In genomic region chr2:28610583-28611201, GRCh38 we compare ENCODE assay signal across 8 cellular contexts.
A peak's percentile ranks its signal among the peaks of the same experiment; 100 is the strongest.
DNase-seq lines count a peak whose midpoint lies in the region; ATAC-seq and TF ChIP-seq lines count a peak whose summit lies in the region.

No MANE protein-coding gene starts in this region.

- no peak overlapping the region for H3K4me3 Mint-ChIP-seq in activated CD8-positive, alpha-beta T cell treated with anti-CD3 and anti-CD28 coated beads for 36 hours
- H3K4me3 Mint-ChIP-seq in activated CD8-positive, alpha-beta T cell treated with anti-CD3 and anti-CD28 coated beads, Interleukin-2, amount 10 ng/mL, durations not matched to agents 7 days and 5 days: no peak overlapping the region

- 51 to 71% (median 68%) methylated on average over 8 of the region's 8 CpGs for WGBS in stomach, 5 donors

- H3K27ac Mint-ChIP-seq in activated CD8-positive, alpha-beta T cell treated with anti-CD3 and anti-CD28 coated beads for 36 hours: no peak overlapping the region
- no peak overlapping the region for H3K27ac Mint-ChIP-seq in activated CD8-positive, alpha-beta T cell treated with anti-CD3 and anti-CD28 coated beads, Interleukin-2, amount 10 ng/mL, durations not matched to agents 7 days and 5 days

- no peaks in the 10 kb centered on the region for H3K9me3 ChIP-seq in stomach

- TF ChIP-seq EP300 in stomach (IDR thresholded peaks at IDR 0.05): no peak

- peak; percentile 62 for ATAC-seq in activated CD8-positive, alpha-beta T cell treated with anti-CD3 and anti-CD28 coated beads for 36 hours
- ATAC-seq in activated CD8-positive, alpha-beta T cell treated with anti-CD3 and anti-CD28 coated beads, Interleukin-2, amount 10 ng/mL, durations not matched to agents 7 days and 5 days: no peak
- no peak for ATAC-seq in HG02763 (IDR thresholded peaks at IDR 0.05; ENCODE audit: unreplicated experiment)

- no peaks in the 10 kb centered on the region for H3K36me3 ChIP-seq in stomach

- intact Hi-C loops in activated CD8-positive, alpha-beta T cell treated with anti-CD3 and anti-CD28 coated beads for 36 hours (cut with micrococcal nuclease): loop anchor here (5.0 kb wide), 1 partner anchor 142 kb away; the partner anchor contains the start of gene PPP1CB
- intact Hi-C loops in stomach (cut with DNase I; ENCODE audit: low total_unique reads): no loop called here

- no peaks in the 10 kb centered on the region for H3K27me3 ChIP-seq in stomach

- CTCF ChIA-PET in activated CD8-positive, alpha-beta T cell treated with anti-CD3 and anti-CD28 coated beads for 36 hours (lab: Charles Lee): interaction anchor here (0.8 to 15.8 kb wide), 2 partner anchors 14 to 15 kb away, joined by 3 to 122 read pairs; no protein-coding TSS in a partner anchor
- CTCF ChIA-PET in activated CD8-positive, alpha-beta T cell treated with anti-CD3 and anti-CD28 coated beads, Interleukin-2, amount 10 ng/mL, durations not matched to agents 7 days and 5 days (lab: Charles Lee): interaction anchor here (1.2 to 16.5 kb wide), 3 partner anchors 12 to 44 kb away, joined by 4 to 211 read pairs (median 31); no protein-coding TSS in a partner anchor

- no peaks in the 10 kb centered on the region for H3K9me3 Mint-ChIP-seq in activated CD8-positive, alpha-beta T cell treated with anti-CD3 and anti-CD28 coated beads for 36 hours
- no peaks in the 10 kb centered on the region for H3K9me3 Mint-ChIP-seq in activated CD8-positive, alpha-beta T cell treated with anti-CD3 and anti-CD28 coated beads, Interleukin-2, amount 10 ng/mL, durations not matched to agents 7 days and 5 days (ENCODE audit: insufficient read depth)

- H3K36me3 Mint-ChIP-seq in activated CD8-positive, alpha-beta T cell treated with anti-CD3 and anti-CD28 coated beads for 36 hours (ENCODE audit: low read depth): no peaks in the 10 kb centered on the region
- peaks cover 5% of the 10 kb centered on the region for H3K36me3 Mint-ChIP-seq in activated CD8-positive, alpha-beta T cell treated with anti-CD3 and anti-CD28 coated beads, Interleukin-2, amount 10 ng/mL, durations not matched to agents 7 days and 5 days (ENCODE audit: low read depth)

- H3K4me1 Mint-ChIP-seq in activated CD8-positive, alpha-beta T cell treated with anti-CD3 and anti-CD28 coated beads for 36 hours (ENCODE audit: low read depth): peaks cover 24% of the 10 kb centered on the region
- H3K4me1 Mint-ChIP-seq in activated CD8-positive, alpha-beta T cell treated with anti-CD3 and anti-CD28 coated beads, Interleukin-2, amount 10 ng/mL, durations not matched to agents 7 days and 5 days (ENCODE audit: low read depth): peaks cover 28% of the 10 kb centered on the region

- peak; percentile 77 for DNase-seq in activated CD8-positive, alpha-beta T cell treated with anti-CD3 and anti-CD28 coated beads for 36 hours
- no peak for DNase-seq in activated CD8-positive, alpha-beta T cell treated with anti-CD3 and anti-CD28 coated beads, Interleukin-2, amount 10 ng/mL, durations not matched to agents 7 days and 5 days
- DNase-seq in activated CD4-positive, CD25-positive, alpha-beta regulatory T cell treated with anti-CD3 and anti-CD28 coated beads, Interleukin-2, amount 50 U/mL, for 72 hours: peak; percentile 41
- peak; percentile 86 for DNase-seq in hepatic stellate cell (ENCODE audit: low spot score)
- DNase-seq in stomach: peak; percentile 56
- DNase-seq in GM10266 (ENCODE audit: extremely low spot score): no peak
- DNase-seq in NCI-H748 (lab: John Stamatoyannopoulos, UW; ENCODE audit: unreplicated experiment): no peak

- TF ChIP-seq CTCF in activated CD8-positive, alpha-beta T cell treated with anti-CD3 and anti-CD28 coated beads for 36 hours (IDR thresholded peaks at IDR 0.05): no peak
- TF ChIP-seq CTCF in stomach (IDR thresholded peaks at IDR 0.05) (no peak), GM10266 (IDR thresholded peaks at IDR 0.05; ENCODE audit: control insufficient read depth, insufficient read depth, low read depth, missing control alignments) (no peak)

- no peak for TF ChIP-seq POLR2A in stomach (IDR thresholded peaks at IDR 0.05)

- no peak overlapping the region for H3K4me3 ChIP-seq in stomach

- peak overlapping the region in 1 of 5 donors; percentile 25 for H3K27ac ChIP-seq in stomach

- no peaks in the 10 kb centered on the region for H3K27me3 Mint-ChIP-seq in activated CD8-positive, alpha-beta T cell treated with anti-CD3 and anti-CD28 coated beads for 36 hours
- H3K27me3 Mint-ChIP-seq in activated CD8-positive, alpha-beta T cell treated with anti-CD3 and anti-CD28 coated beads, Interleukin-2, amount 10 ng/mL, durations not matched to agents 7 days and 5 days (ENCODE audit: low read depth): no peaks in the 10 kb centered on the region

- peaks cover 0 to 39% (median 18%) of the 10 kb centered on the region in 4 donors for H3K4me1 ChIP-seq in stomach

- POLR2A ChIA-PET in activated CD8-positive, alpha-beta T cell treated with anti-CD3 and anti-CD28 coated beads for 36 hours (lab: Charles Lee): interaction anchor here (2.0 to 2.7 kb wide), 2 partner anchors 16 to 145 kb away, joined by 5 to 9 read pairs; no protein-coding TSS in a partner anchor
- POLR2A ChIA-PET in activated CD8-positive, alpha-beta T cell treated with anti-CD3 and anti-CD28 coated beads, Interleukin-2, amount 10 ng/mL, durations not matched to agents 7 days and 5 days (lab: Charles Lee): interaction anchor here (1.2 kb wide), 1 partner anchor 140 kb away, joined by 4 read pairs; no protein-coding TSS in a partner anchor

Comparison
In these comparisons a context has a peak if more than half of its experiments do, and no peak if none do; other contexts are left out.
1. DNase-seq: peak in activated CD8-positive, alpha-beta T cell treated with anti-CD3 and anti-CD28 coated beads for 36 hours (single experiment), activated CD4-positive, CD25-positive, alpha-beta regulatory T cell treated with anti-CD3 and anti-CD28 coated beads, Interleukin-2, amount 50 U/mL, for 72 hours (single experiment), hepatic stellate cell (single experiment) and stomach (single experiment); none in activated CD8-positive, alpha-beta T cell treated with anti-CD3 and anti-CD28 coated beads, Interleukin-2, amount 10 ng/mL, durations not matched to agents 7 days and 5 days (single experiment), GM10266 (single experiment) and NCI-H748 (single experiment).